In genomic region chr19:2970201-2970838, GRCh38 we compare ENCODE assay signal across 21 cellular contexts. TPM values are rescaled to one million over a fixed set of nuclear protein-coding genes. Genes with fewer than 3 reads are reported as not detected.
DNase-seq lines count a peak whose midpoint lies in the region; ATAC-seq and TF ChIP-seq lines count a peak whose summit lies in the region.
"Had no signal": no experiment of that assay in that cellular context is flagged by ENCODE, and none has a peak within 500 bp of the region (broad histone marks: within the 10 kb centered on the region; RNA-seq: fewer than 3 reads in every experiment).

No MANE protein-coding gene starts in this region.

- peak overlapping the region; percentile 80 for H2BK120ac ChIP-seq in trophoblast cell (ENCODE audit: insufficient read depth, low read length, poor library complexity)

- intact Hi-C loops in prostate gland (cut with DNase I) = no loop called here

- no peak overlapping the region for H3K4ac ChIP-seq in trophoblast cell (ENCODE audit: low read depth, low read length)

- H3K23ac ChIP-seq in trophoblast cell (ENCODE audit: low read length) = no peak overlapping the region

- no peak for TF ChIP-seq POLR2A in prostate gland (IDR thresholded peaks at IDR 0.05)

- H3K27ac ChIP-seq in trophoblast cell (ENCODE audit: low read depth, low read length) = peak overlapping the region; percentile 39
- H3K27ac ChIP-seq in prostate gland = no peak overlapping the region
- H3K27ac ChIP-seq: neural progenitor cell had no signal

- WGBS in trophoblast cell (ENCODE audit: extremely low coverage, insufficient coverage, insufficient read length) = no CpG with 5 or more reads among the region's 9 CpGs
- 87% methylated on average over 9 of the region's 9 CpGs for WGBS in prostate gland

- no peak overlapping the region for H2AK5ac ChIP-seq in trophoblast cell (ENCODE audit: low read length)

- H3K9me3 Mint-ChIP-seq in stimulated activated naive CD8-positive, alpha-beta T cell treated with anti-CD3 and anti-CD28 coated beads, Interleukin-15, amount 100 ng/mL, for 72 hours = no peaks in the 10 kb centered on the region
- H3K9me3 Mint-ChIP-seq: activated CD4-positive, alpha-beta T cell treated with anti-CD3 and anti-CD28 coated beads, Interleukin-2, amount 10 ng/mL, durations not matched to agents 24 days and 14 days; activated T-cell treated with anti-CD3 and anti-CD28 coated beads, Interleukin-2, amount 50 U/mL, for 24 hours; neural progenitor cell; type B pancreatic cell had no signal

- no peak overlapping the region for H4K91ac ChIP-seq in trophoblast cell (ENCODE audit: low read depth, low read length)

- no peak overlapping the region for H2AFZ ChIP-seq in trophoblast cell (ENCODE audit: insufficient read depth, low read length, poor library complexity)
- H2AFZ ChIP-seq: neural progenitor cell had no signal

- in situ Hi-C loops in Caki2 (cut with HindIII; ENCODE audit: low pct_unique_long_range_greater_than_20kb, low sequenced_read_pairs) = no loop called here

- peaks cover 13% of the 10 kb centered on the region for H3K79me1 ChIP-seq in trophoblast cell (ENCODE audit: low read length)

- no peak overlapping the region for H3K4me3 Mint-ChIP-seq in stimulated activated naive CD8-positive, alpha-beta T cell treated with anti-CD3 and anti-CD28 coated beads, Interleukin-15, amount 100 ng/mL, for 72 hours
- H3K4me3 Mint-ChIP-seq: activated CD4-positive, alpha-beta T cell treated with anti-CD3 and anti-CD28 coated beads, Interleukin-2, amount 10 ng/mL, durations not matched to agents 24 days and 14 days; activated T-cell treated with anti-CD3 and anti-CD28 coated beads, Interleukin-2, amount 50 U/mL, for 24 hours; neural progenitor cell; type B pancreatic cell had no signal

- no peak for ATAC-seq in stimulated activated naive CD8-positive, alpha-beta T cell treated with anti-CD3 and anti-CD28 coated beads, Interleukin-15, amount 100 ng/mL, for 72 hours
- ATAC-seq in HG03039 (IDR thresholded peaks at IDR 0.05; ENCODE audit: unreplicated experiment) = no peak

- no peak overlapping the region for H3K27ac Mint-ChIP-seq in stimulated activated naive CD8-positive, alpha-beta T cell treated with anti-CD3 and anti-CD28 coated beads, Interleukin-15, amount 100 ng/mL, for 72 hours
- H3K27ac Mint-ChIP-seq: activated CD4-positive, alpha-beta T cell treated with anti-CD3 and anti-CD28 coated beads, Interleukin-2, amount 10 ng/mL, durations not matched to agents 24 days and 14 days; activated T-cell treated with anti-CD3 and anti-CD28 coated beads, Interleukin-2, amount 50 U/mL, for 24 hours; neural progenitor cell; type B pancreatic cell had no signal

- TF ChIP-seq CTCF in fibroblast of villous mesenchyme (IDR thresholded peaks at IDR 0.05; ENCODE audit: insufficient read depth, low read depth, low read length) = no peak
- TF ChIP-seq CTCF in prostate gland (IDR thresholded peaks at IDR 0.05) = no peak

- H4K12ac ChIP-seq in trophoblast cell (ENCODE audit: low read depth, low read length) = no peak overlapping the region

- no peaks in the 10 kb centered on the region for H3K79me2 ChIP-seq in trophoblast cell (ENCODE audit: control insufficient read depth, insufficient read depth, low read length, poor library complexity)

- H2BK5ac ChIP-seq in trophoblast cell (ENCODE audit: low read depth, low read length, poor library complexity) = peak overlapping the region; percentile 76

- H3K4me1 ChIP-seq in trophoblast cell (ENCODE audit: control insufficient read depth in 1 of 2, insufficient read depth in 2 of 2, low read length in 2 of 2) = peaks cover 10 to 14% of the 10 kb centered on the region in 2 experiments
- H3K4me1 ChIP-seq in prostate gland (replicated peaks) = no peaks in the 10 kb centered on the region
- H3K4me1 ChIP-seq: neural progenitor cell had no signal

- peak overlapping the region; percentile 24 for H3K14ac ChIP-seq in trophoblast cell (ENCODE audit: low read length)

- no peaks in the 10 kb centered on the region for H3K36me3 ChIP-seq in trophoblast cell (ENCODE audit: control insufficient read depth in 1 of 2, insufficient read depth in 2 of 2, low read length in 2 of 2)
- H3K36me3 ChIP-seq in prostate gland = no peaks in the 10 kb centered on the region
- H3K36me3 ChIP-seq: neural progenitor cell had no signal

- H3K27me3 ChIP-seq in trophoblast cell (ENCODE audit: insufficient read depth, low read length) = peaks cover 3% of the 10 kb centered on the region
- no peaks in the 10 kb centered on the region for H3K27me3 ChIP-seq in prostate gland (replicated peaks; ENCODE audit: insufficient read depth)

- H3K9me3 ChIP-seq in trophoblast cell (ENCODE audit: insufficient read depth, low read depth, low read length) (no peaks in the 10 kb centered on the region), prostate gland (no peaks in the 10 kb centered on the region)

- H2BK12ac ChIP-seq in trophoblast cell (ENCODE audit: low read length) = no peak overlapping the region

- peak overlapping the region; percentile 10 for H3K18ac ChIP-seq in trophoblast cell (ENCODE audit: low read length)

- peaks cover 14% of the 10 kb centered on the region for H3K27me3 Mint-ChIP-seq in stimulated activated naive CD8-positive, alpha-beta T cell treated with anti-CD3 and anti-CD28 coated beads, Interleukin-15, amount 100 ng/mL, for 72 hours

- H3K9ac ChIP-seq in trophoblast cell (ENCODE audit: low read length) = no peak overlapping the region
- H3K9ac ChIP-seq: neural progenitor cell had no signal

- no peak overlapping the region for H3K4me2 ChIP-seq in trophoblast cell (ENCODE audit: low read length)
- H3K4me2 ChIP-seq: neural progenitor cell had no signal

- DNase-seq in Caki2 (ENCODE audit: low read depth) = peak; percentile 46
- DNase-seq in NCI-H69 (lab: John Stamatoyannopoulos, UW) = peak; percentile 41
- peak; percentile 95 for DNase-seq in fibroblast of villous mesenchyme (ENCODE audit: low read depth)
- DNase-seq in trophoblast cell = peak; percentile 96 to 99
- no peak for DNase-seq in stimulated activated naive CD8-positive, alpha-beta T cell treated with anti-CD3 and anti-CD28 coated beads, Interleukin-15, amount 100 ng/mL, for 72 hours
- no peak for DNase-seq in prostate gland (ENCODE audit: low spot score)
- no peak for DNase-seq in NCI-H2227 (lab: John Stamatoyannopoulos, UW; ENCODE audit: unreplicated experiment)
- DNase-seq: activated CD4-positive, alpha-beta T cell treated with anti-CD3 and anti-CD28 coated beads, Interleukin-2, amount 10 ng/mL, durations not matched to agents 24 days and 14 days; activated T-cell treated with anti-CD3 and anti-CD28 coated beads, Interleukin-2, amount 50 U/mL, for 24 hours; amygdala; DMS153; head of caudate nucleus; NCI-H1092; NCI-H510A treated with DMSO at 0.1 percent for 48 hours; stimulated activated CD4-positive, alpha-beta T cell treated with anti-CD3 and anti-CD28 coated beads, Interleukin-15, amount 100 ng/mL, for 24 hours; T-helper 9 cell had no signal

- peak overlapping the region; percentile 11 for H4K8ac ChIP-seq in trophoblast cell (ENCODE audit: low read depth, low read length)

- H3K4me1 Mint-ChIP-seq in stimulated activated naive CD8-positive, alpha-beta T cell treated with anti-CD3 and anti-CD28 coated beads, Interleukin-15, amount 100 ng/mL, for 72 hours = peaks cover 12% of the 10 kb centered on the region

- H3K4me3 ChIP-seq in fibroblast of villous mesenchyme (ENCODE audit: low read depth, low read length) (no peak overlapping the region), trophoblast cell (ENCODE audit: low read depth, low read length) (no peak overlapping the region), prostate gland (no peak overlapping the region)
- H3K4me3 ChIP-seq: lung, neural progenitor cell had no signal

RNA-seq across cellular contexts. Expression of gene TLE6, which starts 7.0 kb away (rescaled TPM):
- total RNA-seq in Caki2 (2014; rRNA removed; shearing (Covaris generic); ENCODE audit: low replicate concordance) = 10.5 and 21.3 TPM in 2 replicates
- 0.97 and 1.7 TPM in 2 replicates for total RNA-seq in fibroblast of villous mesenchyme
- 0.21 and 0.58 TPM in 2 replicates for polyA plus RNA-seq in trophoblast cell (2013)
- total RNA-seq in prostate gland = 1 to 10 TPM; 5.9 to 9.0 TPM

RNA-seq across cellular contexts. Expression of gene ZNF77, which starts 25.5 kb away (rescaled TPM):
- total RNA-seq in Caki2 (2014; rRNA removed; shearing (Covaris generic); ENCODE audit: low replicate concordance) = 2.2 TPM in 1 of 2 replicates, not detected in the other
- 3.0 and 4.8 TPM in 2 replicates for total RNA-seq in fibroblast of villous mesenchyme
- polyA plus RNA-seq in trophoblast cell (2013) = 2.9 TPM in 2 replicates
- total RNA-seq in prostate gland = 1 to 10 TPM; 2.8 to 6.6 TPM

RNA-seq across cellular contexts. Expression of gene TLE2, which starts 58.8 kb away (rescaled TPM):
- total RNA-seq in Caki2 (2014; rRNA removed; shearing (Covaris generic); ENCODE audit: low replicate concordance) = 3.9 TPM in 1 of 2 replicates, not detected in the other
- total RNA-seq in fibroblast of villous mesenchyme = 0.32 and 1.7 TPM in 2 replicates
- 1.2 and 1.4 TPM in 2 replicates for polyA plus RNA-seq in trophoblast cell (2013)
- total RNA-seq in prostate gland = 10 to 100 TPM; 61.9 to 82.1 TPM
- total RNA-seq: RPMI7951 had no signal

Comparison
In these comparisons a context has a peak if more than half of its experiments do, and no peak if none do; other contexts are left out.
1. DNase-seq: peak in Caki2 (single experiment), NCI-H69 (single experiment), fibroblast of villous mesenchyme (single experiment) and trophoblast cell (2 of 2); none in stimulated activated naive CD8-positive, alpha-beta T cell treated with anti-CD3 and anti-CD28 coated beads, Interleukin-15, amount 100 ng/mL, for 72 hours (0 of 2), prostate gland (single experiment) and NCI-H2227 (single experiment).
2. RNA of gene TLE2, which starts 58.8 kb away (total RNA-seq): 61.9 to 82.1 TPM in prostate gland; 0.32 to 1.7 TPM in fibroblast of villous mesenchyme and 3.9 TPM in Caki2; every median in the first group is over 10 times any median in the second.